In the genomic region with DNA sequence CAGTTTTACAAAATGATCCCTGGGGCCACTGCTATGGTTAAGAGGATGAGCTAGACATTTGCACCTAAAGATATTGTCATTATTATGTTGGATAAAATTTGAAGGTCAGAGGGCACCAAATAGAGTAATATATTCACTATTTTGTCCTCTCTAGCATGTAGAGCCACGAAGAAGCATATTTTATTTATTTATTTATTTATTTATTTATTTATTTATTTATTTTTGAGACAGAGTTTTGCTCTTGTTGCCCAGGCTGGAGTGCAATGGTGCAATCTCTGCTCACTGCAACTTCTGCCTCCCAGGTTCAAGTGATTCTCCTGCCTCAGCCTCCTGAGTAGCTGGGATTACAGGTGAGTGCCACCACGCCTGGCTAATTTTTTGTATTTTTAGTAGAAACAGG, we compare ENCODE assay signal across 4 cellular contexts. TPM values are rescaled to one million over a fixed set of nuclear protein-coding genes. Genes with fewer than 3 reads are reported as not detected.
"Had no signal": no experiment of that assay in that cellular context is flagged by ENCODE, and none has a peak within 500 bp of the region (broad histone marks: within the 10 kb centered on the region; RNA-seq: fewer than 3 reads in every experiment).

No MANE protein-coding gene starts in this region.

RNA-seq across cellular contexts. Expression of a gene that starts 20.8 kb away (rescaled TPM):
- polyA plus RNA-seq: immature natural killer cell; liver; mammary epithelial cell; naive thymus-derived CD4-positive, alpha-beta T cell had no signal
